In the genomic region with DNA sequence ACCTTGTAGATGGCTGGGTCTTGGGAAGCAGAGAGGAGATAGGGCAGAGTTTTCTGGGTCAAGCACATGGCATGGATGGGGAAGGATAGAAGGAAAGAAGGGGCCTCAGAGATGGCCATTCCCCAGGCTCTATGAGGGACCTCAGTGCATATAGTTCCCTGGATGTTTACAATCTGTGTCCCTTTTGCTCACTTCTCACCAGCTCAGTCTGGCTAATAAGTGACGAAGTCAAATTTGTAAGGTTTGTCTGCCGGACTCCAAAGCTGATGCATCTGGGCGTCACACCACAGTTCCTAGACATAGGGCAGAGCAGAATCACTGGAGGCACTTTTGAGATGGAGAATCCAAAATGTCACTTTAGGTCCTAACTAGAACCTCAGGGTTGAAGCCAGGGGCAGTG, we compare ENCODE assay signal across 29 cellular contexts.
"Had no signal": no experiment of that assay in that cellular context is flagged by ENCODE, and none has a peak within 500 bp of the region (broad histone marks: within the 10 kb centered on the region; RNA-seq: fewer than 3 reads in every experiment).

No MANE protein-coding gene starts in this region.

- H3K27ac ChIP-seq: colonic mucosa, coronary artery, dorsolateral prefrontal cortex, epithelial cell of prostate, esophagus muscularis mucosa, esophagus squamous epithelium, foreskin keratinocyte, gastrocnemius medialis, gastroesophageal sphincter, heart left ventricle, heart right ventricle, hepatocyte had no signal

- H3K4me2 ChIP-seq: hepatocyte had no signal

- H3K4me3 Mint-ChIP-seq: dendritic cell treated with granulocyte-macrophage colony-stimulating factor and Interleukin-4, amounts not matched to agents 40 ng/mL and 50 ng/mL, for 4 days; effector memory CD8-positive, alpha-beta T cell; endodermal cell had no signal

- H3K4me3 ChIP-seq: colonic mucosa, coronary artery, dorsolateral prefrontal cortex, esophagus muscularis mucosa, esophagus squamous epithelium, gastrocnemius medialis, gastroesophageal sphincter, heart left ventricle, heart right ventricle, hepatocyte had no signal

- ATAC-seq: effector memory CD8-positive, alpha-beta T cell; esophagus mucosa; foreskin keratinocyte; gastrocnemius medialis; gastroesophageal sphincter; heart left ventricle; heart right ventricle had no signal

- H3K27me3 ChIP-seq: colonic mucosa, dorsolateral prefrontal cortex, esophagus squamous epithelium, foreskin keratinocyte, gastrocnemius medialis, gastroesophageal sphincter, heart left ventricle, heart right ventricle, hepatocyte had no signal

- H3K79me2 ChIP-seq: hepatocyte had no signal

- DNase-seq: colonic mucosa; cortex of kidney; dermis blood vessel endothelial cell; dorsolateral prefrontal cortex; effector CD4-positive, alpha-beta T cell; effector CD8-positive, alpha-beta T cell; effector memory CD4-positive, alpha-beta T cell; effector memory CD8-positive, alpha-beta T cell; endodermal cell; erythroblast; esophagus squamous epithelium; foreskin fibroblast; foreskin keratinocyte; foreskin melanocyte; gastrocnemius medialis; glutamatergic neuron; head of caudate nucleus; heart left ventricle; heart right ventricle had no signal

- H3K4me1 ChIP-seq: colonic mucosa, esophagus muscularis mucosa, esophagus squamous epithelium, foreskin keratinocyte, gastrocnemius medialis, gastroesophageal sphincter, heart left ventricle, heart right ventricle had no signal

- FAIRE-seq: endometrium, endothelial cell of umbilical vein, frontal cortex had no signal

- H3K27ac Mint-ChIP-seq: dendritic cell treated with granulocyte-macrophage colony-stimulating factor and Interleukin-4, amounts not matched to agents 40 ng/mL and 50 ng/mL, for 4 days; effector memory CD8-positive, alpha-beta T cell; endodermal cell had no signal

- H3K27me3 Mint-ChIP-seq: dendritic cell treated with granulocyte-macrophage colony-stimulating factor and Interleukin-4, amounts not matched to agents 40 ng/mL and 50 ng/mL, for 4 days had no signal

- H3K9me3 Mint-ChIP-seq: dendritic cell treated with granulocyte-macrophage colony-stimulating factor and Interleukin-4, amounts not matched to agents 40 ng/mL and 50 ng/mL, for 4 days had no signal

- H3K36me3 ChIP-seq: colonic mucosa, esophagus muscularis mucosa, esophagus squamous epithelium, gastrocnemius medialis, gastroesophageal sphincter, heart left ventricle, heart right ventricle had no signal

- H3K9me3 ChIP-seq: colonic mucosa, esophagus muscularis mucosa, esophagus squamous epithelium, gastrocnemius medialis, gastroesophageal sphincter had no signal

- H2AFZ ChIP-seq: hepatocyte had no signal
